Comparison of ENCODE assay signal across 11 cellular contexts in genomic region chr12:48937170-48937569, GRCh38. TPM values are rescaled to one million over a fixed set of nuclear protein-coding genes. Genes with fewer than 3 reads are reported as not detected.
DNase-seq lines count a peak whose midpoint lies in the region; ATAC-seq and TF ChIP-seq lines count a peak whose summit lies in the region.
"Had no signal": no experiment of that assay in that cellular context is flagged by ENCODE, and none has a peak within 500 bp of the region (broad histone marks: within the 10 kb centered on the region; RNA-seq: fewer than 3 reads in every experiment).

No MANE protein-coding gene starts in this region.

- peaks cover 18% of the 10 kb centered on the region for H3K79me2 ChIP-seq in GM23338 (replicated peaks; ENCODE audit: insufficient read depth)
- H3K79me2 ChIP-seq in mesendoderm (ENCODE audit: control insufficient read depth, insufficient read depth, low read length) = peaks cover 5% of the 10 kb centered on the region

- H3K27me3 ChIP-seq in GM23338 (ENCODE audit: insufficient read depth) (no peaks in the 10 kb centered on the region), mesendoderm (ENCODE audit: insufficient read depth, low read length, poor library complexity) (no peaks in the 10 kb centered on the region)

- no peak overlapping the region for H2AFZ ChIP-seq in GM23338

- 0 out of 2 replicates have a peak, but pooled peaks cover 3% of the 10 kb centered on the region for H3F3A ChIP-seq in GM23338 (replicated peaks; ENCODE audit: low read depth)

- no peak overlapping the region for H2BK15ac ChIP-seq in mesendoderm (replicated peaks; ENCODE audit: low read depth)

- H3K27ac Mint-ChIP-seq in GM23338 = peak overlapping the region; percentile 25; the same call in 1 of the 2 replicates

- TF ChIP-seq CTCF in GM23338 (conservative IDR thresholded peaks at IDR 0.05; ENCODE audit: low read depth in 2 of 2) = peak; percentile 55 to 59; a peak in 3 of 4 replicates

- H3K9me3 Mint-ChIP-seq in GM23338 = no peaks in the 10 kb centered on the region
- H3K9me3 Mint-ChIP-seq: activated T-cell treated with anti-CD3 and anti-CD28 coated beads, Interleukin-2, amount 50 U/mL, for 72 hours had no signal

- no peak overlapping the region for H4K8ac ChIP-seq in mesendoderm (ENCODE audit: low read depth, low read length)

- H3K79me1 ChIP-seq in mesendoderm (ENCODE audit: low read length) = peaks cover 6% of the 10 kb centered on the region

- no CpG with 5 or more reads among the region's 6 CpGs for WGBS in mesendoderm (ENCODE audit: extremely low coverage, insufficient coverage, low lambda C conversion rate)

- no peak overlapping the region for H2AK5ac ChIP-seq in mesendoderm (ENCODE audit: low read length)

- H3K4me3 ChIP-seq in GM23338 (no peak overlapping the region), mesendoderm (ENCODE audit: low read length) (no peak overlapping the region)
- H3K4me3 ChIP-seq: thoracic aorta had no signal

- no peak overlapping the region for H2BK120ac ChIP-seq in mesendoderm (ENCODE audit: low read depth, low read length)

- DNase-seq in GM23338 (ENCODE audit: low spot score) (peak; percentile 74), SK-MEL-5 (ENCODE audit: low read depth, low spot score) (peak; percentile 24), mesendoderm (peak; percentile 65), KBM-7 (no peak)
- no peak for DNase-seq in activated CD8-positive, alpha-beta memory T cell treated with anti-CD3 and anti-CD28 coated beads, Interleukin-2, amount 50 U/mL, for 4 hours
- DNase-seq: activated T-cell treated with anti-CD3 and anti-CD28 coated beads, Interleukin-2, amount 50 U/mL, for 72 hours; stimulated activated CD4-positive, alpha-beta T cell treated with anti-CD3 and anti-CD28 coated beads, Interleukin-4, amount 100 ng/mL, for 4 hours had no signal

- no peak overlapping the region for H2BK5ac ChIP-seq in mesendoderm (ENCODE audit: low read length)

- no peak overlapping the region for H4K5ac ChIP-seq in mesendoderm (ENCODE audit: low read length)

- H3K9ac ChIP-seq in mesendoderm (ENCODE audit: low read length) = no peak overlapping the region

- no peak overlapping the region for H3K27ac ChIP-seq in GM23338 (ENCODE audit: low read depth)
- no peak overlapping the region for H3K27ac ChIP-seq in mesendoderm (ENCODE audit: low read depth, low read length)
- H3K27ac ChIP-seq: thoracic aorta had no signal

- no peak overlapping the region for H3K18ac ChIP-seq in mesendoderm (ENCODE audit: low read length)

- H3K36me3 ChIP-seq in GM23338 (ENCODE audit: insufficient read depth) = peaks cover 21% of the 10 kb centered on the region
- peaks cover 31% of the 10 kb centered on the region for H3K36me3 ChIP-seq in mesendoderm (ENCODE audit: control insufficient read depth, insufficient read depth, low read length)

- H3K4me1 Mint-ChIP-seq in GM23338 = peaks cover 14% of the 10 kb centered on the region

- no peak overlapping the region for H3K4me2 ChIP-seq in GM23338
- no peak overlapping the region for H3K4me2 ChIP-seq in mesendoderm (ENCODE audit: low read length)

- H3K23ac ChIP-seq in mesendoderm (ENCODE audit: low read length) = no peak overlapping the region

- no peak overlapping the region for H3K4ac ChIP-seq in mesendoderm (ENCODE audit: low read depth, low read length)

- peaks cover 39% of the 10 kb centered on the region for H4K20me1 ChIP-seq in GM23338 (replicated peaks; ENCODE audit: insufficient read depth)

- H3K56ac ChIP-seq in mesendoderm (ENCODE audit: low read length) = no peak overlapping the region

- H3K4me3 Mint-ChIP-seq in GM23338 = no peak overlapping the region
- H3K4me3 Mint-ChIP-seq: activated T-cell treated with anti-CD3 and anti-CD28 coated beads, Interleukin-2, amount 50 U/mL, for 72 hours had no signal

- H3K36me3 Mint-ChIP-seq in GM23338 (ENCODE audit: low read depth) = peaks cover 83% of the 10 kb centered on the region

- no peaks in the 10 kb centered on the region for H3K4me1 ChIP-seq in GM23338 (ENCODE audit: insufficient read depth)
- no peaks in the 10 kb centered on the region for H3K4me1 ChIP-seq in mesendoderm (ENCODE audit: control insufficient read depth, low read depth, low read length)

- no peaks in the 10 kb centered on the region for H3K9me2 ChIP-seq in GM23338 (ENCODE audit: insufficient read depth)

- in situ Hi-C loops in SK-MEL-5 (cut with HindIII; ENCODE audit: low pct_unique_long_range_greater_than_20kb, low sequenced_read_pairs) (no loop called here), KBM-7 (cut with MboI; ENCODE audit: low pct_unique_long_range_greater_than_20kb, low sequenced_read_pairs) (no loop called here)

- peaks cover 8% of the 10 kb centered on the region for H3K27me3 Mint-ChIP-seq in GM23338 (ENCODE audit: insufficient read depth, low read depth, poor library complexity)

- ATAC-seq in GM23338 (peak; percentile 81), HG03571 (IDR thresholded peaks at IDR 0.05; ENCODE audit: unreplicated experiment) (no peak)

TF ChIP-seq in GM23338, 12 proteins besides CTCF, POLR2A, EP300 and RAD21 (continues in another document):
- TF ChIP-seq ZNF114 (CRISPR knock-in tag; IDR thresholded peaks at IDR 0.05) (no peak), NANOG (IDR thresholded peaks at IDR 0.05; ENCODE audit: borderline replicate concordance) (no peak), CREB1 (CRISPR knock-in tag; IDR thresholded peaks at IDR 0.05; ENCODE audit: low read depth) (no peak), REST (IDR thresholded peaks at IDR 0.05; ENCODE audit: unreplicated experiment) (no peak)

RNA-seq across cellular contexts. Expression of gene FKBP11, which starts 11.9 kb away (rescaled TPM):
- total RNA-seq in GM23338 (2014; rRNA removed; shearing (Covaris generic)) = 29.5 and 45.0 TPM in 2 replicates
- 94.9 and 97.2 TPM in 2 replicates for polyA plus RNA-seq in GM23338 (2016; fragmentation: Nextera tagmentation; extraction: Ambion mirVana)
- 10.8 and 12.2 TPM in 2 replicates for total RNA-seq in SK-MEL-5 (2014; rRNA removed; shearing (Covaris generic))
- polyA plus RNA-seq in SK-MEL-5 (2015; cell fraction: cytosol; rRNA removed) = 38.5 and 41.3 TPM in 2 replicates
- 35.1 and 45.0 TPM in 2 replicates for polyA plus RNA-seq in SK-MEL-5 (2015; cell fraction: nucleus; rRNA removed)
- 116 TPM for polyA plus RNA-seq in mesendoderm (2013, experiment 1 of 2)
- 111 TPM for polyA plus RNA-seq in mesendoderm (2013, experiment 2 of 2)

RNA-seq across cellular contexts. Expression of gene ARF3, which starts 20.1 kb away (rescaled TPM):
- 125 and 130 TPM in 2 replicates for total RNA-seq in GM23338 (2014; rRNA removed; shearing (Covaris generic))
- polyA plus RNA-seq in GM23338 (2016; fragmentation: Nextera tagmentation; extraction: Ambion mirVana) = 53.9 and 57.0 TPM in 2 replicates
- total RNA-seq in SK-MEL-5 (2014; rRNA removed; shearing (Covaris generic)) = 92.3 and 95.8 TPM in 2 replicates
- polyA plus RNA-seq in SK-MEL-5 (2015; cell fraction: cytosol; rRNA removed) = 169 and 225 TPM in 2 replicates
- 61.2 and 62.2 TPM in 2 replicates for polyA plus RNA-seq in SK-MEL-5 (2015; cell fraction: nucleus; rRNA removed)
- polyA plus RNA-seq in mesendoderm (2013, experiment 1 of 2) = 106 TPM
- 110 TPM for polyA plus RNA-seq in mesendoderm (2013, experiment 2 of 2)

RNA-seq across cellular contexts. Expression of gene WNT10B, which starts 34.4 kb away (rescaled TPM):
- 0.50 TPM in 1 of 2 replicates, not detected in the other for total RNA-seq in GM23338 (2014; rRNA removed; shearing (Covaris generic))
- polyA plus RNA-seq in GM23338 (2016; fragmentation: Nextera tagmentation; extraction: Ambion mirVana) = not detected in 2 replicates
- total RNA-seq in SK-MEL-5 (2014; rRNA removed; shearing (Covaris generic)) = 3.4 and 5.1 TPM in 2 replicates
- polyA plus RNA-seq in SK-MEL-5 (2015; cell fraction: cytosol; rRNA removed) = 9.8 and 11.2 TPM in 2 replicates
- polyA plus RNA-seq in SK-MEL-5 (2015; cell fraction: nucleus; rRNA removed) = 3.0 and 4.6 TPM in 2 replicates
- polyA plus RNA-seq in mesendoderm (2013, experiment 1 of 2) = 0.11 TPM
- 0.18 TPM for polyA plus RNA-seq in mesendoderm (2013, experiment 2 of 2)

RNA-seq across cellular contexts. Expression of gene WNT1, which starts 41.0 kb away (rescaled TPM):
- total RNA-seq in GM23338 (2014; rRNA removed; shearing (Covaris generic)) = not detected in 2 replicates
- polyA plus RNA-seq in GM23338 (2016; fragmentation: Nextera tagmentation; extraction: Ambion mirVana) = not detected in 2 replicates
- not detected in 2 replicates for total RNA-seq in SK-MEL-5 (2014; rRNA removed; shearing (Covaris generic))
- not detected in 2 replicates for polyA plus RNA-seq in SK-MEL-5 (2015; cell fraction: cytosol; rRNA removed)
- polyA plus RNA-seq in SK-MEL-5 (2015; cell fraction: nucleus; rRNA removed) = not detected in 2 replicates
- polyA plus RNA-seq in mesendoderm (2013, experiment 1 of 2) = not detected
- not detected for polyA plus RNA-seq in mesendoderm (2013, experiment 2 of 2)
- total RNA-seq: liver, MCF 10A had no signal
- polyA plus RNA-seq: liver had no signal

Comparison
In these comparisons a context has a peak if more than half of its experiments do, and no peak if none do; other contexts are left out.
1. DNase-seq: peak in GM23338 (single experiment), SK-MEL-5 (single experiment) and mesendoderm (single experiment); none in activated CD8-positive, alpha-beta memory T cell treated with anti-CD3 and anti-CD28 coated beads, Interleukin-2, amount 50 U/mL, for 4 hours (single experiment) and KBM-7 (single experiment).